ENCODE assay signal across 24 cellular contexts in the genomic region with DNA sequence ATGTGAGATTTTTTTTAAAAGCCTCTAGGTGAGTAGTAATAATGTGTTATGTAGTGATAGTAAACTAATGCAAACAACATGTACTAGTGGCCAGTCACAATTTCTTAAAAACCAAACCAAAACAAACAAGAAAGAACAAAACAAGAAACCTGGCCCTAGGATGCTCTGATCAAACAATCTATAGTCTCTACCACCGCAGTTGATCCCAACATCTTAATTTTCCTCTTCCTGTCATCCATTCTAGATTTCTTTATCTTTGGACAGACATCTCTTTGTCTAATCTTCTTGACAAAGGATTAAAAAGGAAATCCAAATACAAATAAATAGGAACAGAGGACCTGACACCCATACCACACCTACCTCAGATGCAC.
"Had no signal": no experiment of that assay in that cellular context is flagged by ENCODE, and none has a peak within 500 bp of the region (broad histone marks: within the 10 kb centered on the region; RNA-seq: fewer than 3 reads in every experiment).

No MANE protein-coding gene starts in this region.

- H3K36me3 ChIP-seq: neutrophil, pancreas, prostate gland, right lobe of liver, sigmoid colon, stomach, tibial artery, transverse colon, upper lobe of right lung had no signal

- H3K9me3 ChIP-seq: neutrophil, pancreas, prostate gland, right lobe of liver, sigmoid colon, stomach, testis, tibial artery, transverse colon, upper lobe of right lung had no signal

- H3K27ac ChIP-seq: neutrophil, prostate gland, right lobe of liver, testis, tibial artery, transverse colon, upper lobe of right lung had no signal

- ATAC-seq: naive thymus-derived CD8-positive, alpha-beta T cell; natural killer cell treated with Interleukin-12 subunit alpha and Interleukin-12 subunit beta and Interleukin-15 and Interleukin-18, amount 100 ng/mL, for 72 hours; right lobe of liver; stimulated activated effector memory CD8-positive, alpha-beta T cell treated with anti-CD3 and anti-CD28 coated beads, Interleukin-12 subunit alpha, Interleukin-12 subunit beta, amount 100 ng/mL, for 72 hours; stimulated activated naive B cell treated with anti-CD40 and anti-IgM and Interleukin-4, amounts not matched to agents 10 μg/mL and 1 μg/mL and 100 μg/mL, for 72 hours; upper lobe of right lung had no signal

- DNase-seq: naive B cell; naive thymus-derived CD8-positive, alpha-beta T cell; nephron progenitor cell; nucleus accumbens; pancreas; retina; right lobe of liver; sigmoid colon; small intestine; stimulated activated CD4-positive, alpha-beta T cell treated with anti-CD3 and anti-CD28 coated beads, Interleukin-15, amount 100 ng/mL, for 24 hours; stimulated activated CD4-positive, alpha-beta T cell treated with anti-CD3 and anti-CD28 coated beads, Interleukin-2, amount 100 ng/mL, for 24 hours; stimulated activated CD4-positive, alpha-beta T cell treated with anti-CD3 and anti-CD28 coated beads, Interleukin-2, amount 100 ng/mL, for 48 hours; stimulated activated CD4-positive, alpha-beta T cell treated with anti-CD3 and anti-CD28 coated beads, Interleukin-4, amount 100 ng/mL, for 24 hours; stimulated activated naive B cell treated with anti-CD40 and anti-IgM and Interleukin-4, amounts not matched to agents 10 μg/mL and 1 μg/mL and 100 μg/mL, for 72 hours; stimulated activated naive CD4-positive, alpha-beta T cell treated with Interleukin-2 at 50 U/mL for 16 hours; stomach; testis; tibial artery; transverse colon; upper lobe of right lung had no signal

- H3K4me1 ChIP-seq: pancreas, prostate gland, right lobe of liver, testis, transverse colon, upper lobe of right lung had no signal

- H3K4me3 ChIP-seq: pancreas, prostate gland, right lobe of liver, sigmoid colon, stomach, testis, tibial artery, transverse colon, upper lobe of right lung had no signal

- H3K27me3 ChIP-seq: neutrophil, pancreas, right lobe of liver, sigmoid colon, stomach, testis, tibial artery, transverse colon, upper lobe of right lung had no signal

- FAIRE-seq: pancreas, small intestine had no signal
